1 cellular context compared by ENCODE assay signal in genomic region chr2:10257036-10257435, GRCh38.
TF ChIP-seq lines count a peak whose summit lies in the region.

No MANE protein-coding gene starts in this region.

TF ChIP-seq in WTC11, 78 proteins besides CTCF, POLR2A, EP300 and RAD21 (continued from another document):
- TF ChIP-seq AFF4 (CRISPR knock-in tag; IDR thresholded peaks at IDR 0.05; ENCODE audit: borderline replicate concordance) (no peak), ZNF232 (CRISPR knock-in tag; IDR thresholded peaks at IDR 0.05) (no peak), SP1 (CRISPR knock-in tag; conservative IDR thresholded peaks at IDR 0.05) (no peak), GRHL2 (CRISPR knock-in tag; IDR thresholded peaks at IDR 0.05; ENCODE audit: insufficient replicate concordance, severe bottlenecking) (no peak)
